Comparison of ENCODE assay signal across 22 cellular contexts in genomic region chr4:75087865-75088264, GRCh38.
A peak's percentile ranks its signal among the peaks of the same experiment; 100 is the strongest.
DNase-seq lines count a peak whose midpoint lies in the region; ATAC-seq and TF ChIP-seq lines count a peak whose summit lies in the region.
"Had no signal": no experiment of that assay in that cellular context is flagged by ENCODE, and none has a peak within 500 bp of the region (broad histone marks: within the 10 kb centered on the region; RNA-seq: fewer than 3 reads in every experiment).

No MANE protein-coding gene starts in this region.

- H4K20me1 ChIP-seq in OCI-LY3 (ENCODE audit: insufficient read depth, low read length): no peaks in the 10 kb centered on the region

- H3K27me3 ChIP-seq in OCI-LY3 (ENCODE audit: low read depth, low read length): no peaks in the 10 kb centered on the region
- no peaks in the 10 kb centered on the region for H3K27me3 ChIP-seq in brain microvascular endothelial cell (replicated peaks)
- H3K27me3 ChIP-seq: foreskin keratinocyte, neural progenitor cell, SJCRH30, stomach, upper lobe of left lung had no signal

- peak overlapping the region; percentile 43; the same call in 1 of the 2 replicates for H2AFZ ChIP-seq in OCI-LY3 (ENCODE audit: low read depth, low read length)
- H2AFZ ChIP-seq: neural progenitor cell had no signal

- peak; percentile 83 for ATAC-seq in GM18868 (IDR thresholded peaks at IDR 0.05; ENCODE audit: unreplicated experiment)
- peak; percentile 51 for ATAC-seq in GM21423 (IDR thresholded peaks at IDR 0.05; ENCODE audit: unreplicated experiment)
- ATAC-seq in HG02938 (IDR thresholded peaks at IDR 0.05; ENCODE audit: unreplicated experiment): peak; percentile 72
- ATAC-seq in GM21367 (IDR thresholded peaks at IDR 0.05; ENCODE audit: unreplicated experiment): no peak
- ATAC-seq: CD8-positive, alpha-beta T cell; foreskin keratinocyte; HepG2 had no signal

- in situ Hi-C loops in brain microvascular endothelial cell (cut with HindIII; ENCODE audit: low pct_ligation_motif_present, low sequenced_read_pairs): no loop called here

- H3K9me3 ChIP-seq in OCI-LY3 (ENCODE audit: insufficient read depth, low read length): no peaks in the 10 kb centered on the region
- H3K9me3 ChIP-seq: prostate gland, stomach, upper lobe of left lung had no signal

- H3K27ac ChIP-seq in OCI-LY3 (ENCODE audit: low read length): no peak overlapping the region; the same call in 1 of the 2 replicates
- H3K27ac ChIP-seq in brain microvascular endothelial cell: no peak overlapping the region
- H3K27ac ChIP-seq: foreskin keratinocyte, neural progenitor cell, prostate gland, SJCRH30, stomach, upper lobe of left lung had no signal

- TF ChIP-seq CTCF in OCI-LY3 (IDR thresholded peaks at IDR 0.05; ENCODE audit: low read depth, low read length): no peak
- no peak for TF ChIP-seq CTCF in brain microvascular endothelial cell (IDR thresholded peaks at IDR 0.05; ENCODE audit: low read depth, low read length, missing control alignments)

- peaks cover 11% of the 10 kb centered on the region for H3K4me1 ChIP-seq in OCI-LY3 (ENCODE audit: low read length)
- H3K4me1 ChIP-seq: foreskin keratinocyte, neural progenitor cell, prostate gland, SJCRH30, stomach, upper lobe of left lung had no signal

- H3K4me2 ChIP-seq in OCI-LY3 (ENCODE audit: low read length): peak overlapping the region; percentile 19
- H3K4me2 ChIP-seq: neural progenitor cell had no signal

- DNase-seq in NCI-H748 treated with DMSO at 0.1 percent for 48 hours (lab: John Stamatoyannopoulos, UW) (no peak), brain microvascular endothelial cell (no peak)
- DNase-seq: activated naive CD4-positive, alpha-beta T cell treated with Interleukin-2 at 50 U/mL for 16 hours; activated T-cell treated with anti-CD3 and anti-CD28 coated beads for 4 hours; anterior cingulate cortex; CD8-positive, alpha-beta T cell; DND-41; foreskin keratinocyte; H7; SJCRH30; small intestine; stimulated activated CD4-positive, alpha-beta T cell treated with anti-CD3 and anti-CD28 coated beads, Interleukin-4, amount 100 ng/mL, for 1 hour; stomach; upper lobe of left lung had no signal

- H3K4me3 ChIP-seq in OCI-LY3 (ENCODE audit: low read length): no peak overlapping the region
- no peak overlapping the region for H3K4me3 ChIP-seq in brain microvascular endothelial cell (ENCODE audit: low read depth, low read length)
- H3K4me3 ChIP-seq: neural progenitor cell, prostate gland, SJCRH30, stomach, upper lobe of left lung had no signal

- H3K36me3 ChIP-seq in OCI-LY3 (replicated peaks; ENCODE audit: low read depth, low read length): no peaks in the 10 kb centered on the region
- H3K36me3 ChIP-seq in brain microvascular endothelial cell (replicated peaks): no peaks in the 10 kb centered on the region
- H3K36me3 ChIP-seq: neural progenitor cell, prostate gland, SJCRH30, stomach, upper lobe of left lung had no signal

- H3K9ac ChIP-seq in OCI-LY3 (ENCODE audit: low read length): no peak overlapping the region
- H3K9ac ChIP-seq: neural progenitor cell had no signal

- no peaks in the 10 kb centered on the region for H3K79me2 ChIP-seq in OCI-LY3 (ENCODE audit: low read length)
